In genomic region chr16:2181952-2182351, GRCh38 we compare ENCODE assay signal across 26 cellular contexts. TPM values are rescaled to one million over a fixed set of nuclear protein-coding genes. Genes with fewer than 3 reads are reported as not detected.
DNase-seq lines count a peak whose midpoint lies in the region; ATAC-seq, FAIRE-seq and TF ChIP-seq lines count a peak whose summit lies in the region.
"Had no signal": no experiment of that assay in that cellular context is flagged by ENCODE, and none has a peak within 500 bp of the region (broad histone marks: within the 10 kb centered on the region; RNA-seq: fewer than 3 reads in every experiment).

No MANE protein-coding gene starts in this region.

- peak overlapping the region in 2 of 3 experiments; percentile 57 to 89; a peak in 2 of 7 replicates for H3K27ac Mint-ChIP-seq in H9
- no peak overlapping the region for H3K27ac Mint-ChIP-seq in endothelial cell (ENCODE audit: unreplicated experiment)

- H3K27me3 ChIP-seq in H9 (ENCODE audit: insufficient read depth, low read length): no peaks in the 10 kb centered on the region
- H3K27me3 ChIP-seq: SJSA1 had no signal

- no peaks in the 10 kb centered on the region for H3K27me3 Mint-ChIP-seq in H9 (ENCODE audit: low read depth)
- peaks cover 20% of the 10 kb centered on the region for H3K27me3 Mint-ChIP-seq in endothelial cell (ENCODE audit: unreplicated experiment)
- H3K27me3 Mint-ChIP-seq: CD8-positive, alpha-beta memory T cell; IgD-negative memory B cell had no signal

- no peak overlapping the region for H2BK20ac ChIP-seq in H9 (ENCODE audit: low read depth, low read length, poor library complexity, severe bottlenecking)

- no peak overlapping the region for H4K91ac ChIP-seq in H9 (ENCODE audit: insufficient read length, low read depth, low read length)

- H3K27ac ChIP-seq in H9 (ENCODE audit: insufficient read length, low read depth, low read length) (no peak overlapping the region), RWPE1 (peak overlapping the region; percentile 48)
- H3K27ac ChIP-seq: HL-60, SJSA1 had no signal

- H3K9me3 Mint-ChIP-seq in H9 (no peaks in the 10 kb centered on the region), endothelial cell (ENCODE audit: unreplicated experiment) (no peaks in the 10 kb centered on the region)
- H3K9me3 Mint-ChIP-seq: CD8-positive, alpha-beta memory T cell; IgD-negative memory B cell had no signal

- H2AFZ ChIP-seq in H9 (ENCODE audit: low read length): no peak overlapping the region

- H4K8ac ChIP-seq in H9 (replicated peaks; ENCODE audit: insufficient read length, low read depth, low read length): no peak overlapping the region

- peak; percentile 69 for FAIRE-seq in urothelium cell line (lab: Jason Lieb, UNC)
- FAIRE-seq: GM18507 had no signal

- no peak overlapping the region for H3K18ac ChIP-seq in H9 (ENCODE audit: insufficient read length, low read depth, low read length)

- no peaks in the 10 kb centered on the region for H3K4me1 ChIP-seq in H9 (ENCODE audit: insufficient read depth, low read length)
- H3K4me1 ChIP-seq: HAP-1, SJSA1 had no signal

- no peak overlapping the region for H2BK15ac ChIP-seq in H9 (ENCODE audit: low read depth, low read length)

- POLR2A ChIA-PET in RWPE1 (lab: Yijun Ruan, JAX; ENCODE audit: low non-redundant PET): interaction anchor here (0.5 kb wide), 1 partner anchor 26 kb away, joined by 4 read pairs; no protein-coding TSS in a partner anchor

- H3K9me3 ChIP-seq in H9 (ENCODE audit: control insufficient read depth, low read depth, low read length): no peaks in the 10 kb centered on the region
- H3K9me3 ChIP-seq: HAP-1, SJSA1 had no signal

- H2AK5ac ChIP-seq in H9 (ENCODE audit: insufficient read length, low read length): no peak overlapping the region

- H3K23ac ChIP-seq in H9 (ENCODE audit: insufficient read length, low read depth, low read length): no peak overlapping the region

- no peak overlapping the region for H3K56ac ChIP-seq in H9 (ENCODE audit: insufficient read length, low read depth, low read length)

- H3K9ac ChIP-seq in H9 (ENCODE audit: extremely low read depth, insufficient read length, low read length): no peak overlapping the region

- H3K4me1 Mint-ChIP-seq in H9 (peaks cover 3 to 7% of the 10 kb centered on the region in 2 experiments), endothelial cell (ENCODE audit: unreplicated experiment) (no peaks in the 10 kb centered on the region)
- H3K4me1 Mint-ChIP-seq: CD14-positive monocyte had no signal

- H3K4ac ChIP-seq in H9 (ENCODE audit: low read depth, low read length): no peak overlapping the region

- no peak overlapping the region for H4K5ac ChIP-seq in H9 (ENCODE audit: insufficient read length, low read depth, low read length)

- H3K23me2 ChIP-seq in H9 (ENCODE audit: insufficient read length, low read depth, low read length, poor library complexity, severe bottlenecking): no peaks in the 10 kb centered on the region

- no peak overlapping the region for H3K14ac ChIP-seq in H9 (ENCODE audit: insufficient read depth, low read length)

- no peak overlapping the region for H2BK12ac ChIP-seq in H9 (ENCODE audit: insufficient read length, low read depth, low read length)

- H3K4me2 ChIP-seq in H9 (ENCODE audit: insufficient read depth, insufficient read length, low read length): no peak overlapping the region

- H2BK5ac ChIP-seq in H9 (ENCODE audit: insufficient read length, low read length): no peak overlapping the region

- H3K36me3 Mint-ChIP-seq in H9 (ENCODE audit: insufficient read depth in 1 of 3, low read depth in 3 of 3) (peaks cover 0 to 13% (median 10%) of the 10 kb centered on the region in 3 experiments; a peak in 4 of 7 replicates), endothelial cell (ENCODE audit: low read depth, unreplicated experiment) (peaks cover 10% of the 10 kb centered on the region)
- H3K36me3 Mint-ChIP-seq: IgD-negative memory B cell had no signal

- WGBS in H9 (ENCODE audit: extremely low coverage, insufficient read length, low lambda C conversion rate): no CpG with 5 or more reads among the region's 20 CpGs

- H3K79me1 ChIP-seq in H9 (ENCODE audit: insufficient read depth, low read depth, low read length, poor library complexity, severe bottlenecking): no peaks in the 10 kb centered on the region

- TF ChIP-seq CTCF in H9 (conservative IDR thresholded peaks at IDR 0.05): no peak
- TF ChIP-seq CTCF in RWPE1 (conservative IDR thresholded peaks at IDR 0.05; ENCODE audit: low read depth): no peak
- TF ChIP-seq CTCF in endothelial cell (IDR thresholded peaks at IDR 0.05; ENCODE audit: unreplicated experiment): no peak

- DNase-seq in H9 (no peak), RWPE1 (ENCODE audit: low spot score) (no peak), endothelial cell (ENCODE audit: low spot score) (no peak), urothelium cell line (ENCODE audit: low spot score) (no peak), KG1 (lab: John Stamatoyannopoulos, UW) (no peak), NCI-H1417 (lab: John Stamatoyannopoulos, UW) (no peak)
- DNase-seq: Calu3; CD8-positive, alpha-beta memory T cell; DMS153; DND-41; NCI-H1092 treated with DMSO at 0.1 percent for 48 hours; NCI-H1436 treated with DMSO at 0.1 percent for 48 hours; NCI-H1930; NCI-H2107; NCI-H524 treated with DMSO at 0.1 percent for 48 hours; NCI-H774; PC-3; T-helper 1 cell had no signal

- CTCF ChIA-PET in RWPE1 (lab: Yijun Ruan, JAX): no interaction called here

- H4K20me1 ChIP-seq in H9 (ENCODE audit: control insufficient read depth, insufficient read depth, insufficient read length): peaks cover 3% of the 10 kb centered on the region

- H3K4me3 Mint-ChIP-seq in H9 (no peak overlapping the region), endothelial cell (ENCODE audit: unreplicated experiment) (peak overlapping the region; percentile 57)
- H3K4me3 Mint-ChIP-seq: CD14-positive monocyte had no signal

- no peak overlapping the region for H3T11ph ChIP-seq in H9 (ENCODE audit: low read length)

- H3K79me2 ChIP-seq in H9 (ENCODE audit: insufficient read depth, low read length): no peaks in the 10 kb centered on the region

- H2BK120ac ChIP-seq in H9 (ENCODE audit: low read depth, low read length, poor library complexity, severe bottlenecking): no peak overlapping the region

- no peak for ATAC-seq in esophagus mucosa
- ATAC-seq: PC-3, Right ventricle myocardium inferior had no signal

RNA-seq across cellular contexts. Expression of gene CASKIN1, which starts 14.5 kb away (rescaled TPM):
- total RNA-seq in H9 (2021): 7.9 and 9.3 TPM in 2 replicates
- 2.4 TPM for total RNA-seq in endothelial cell (ENCODE audit: unreplicated experiment)
- total RNA-seq in esophagus mucosa: 0.08 TPM
- total RNA-seq: SJSA1 had no signal

RNA-seq across cellular contexts. Expression of gene MLST8, which starts 23.3 kb away (rescaled TPM):
- total RNA-seq in H9 (2021) (74.5 and 75.9 TPM in 2 replicates), endothelial cell (ENCODE audit: unreplicated experiment) (35.4 TPM), esophagus mucosa (28.5 TPM)

RNA-seq across cellular contexts. Expression of gene TRAF7, which starts 26.4 kb away (rescaled TPM):
- total RNA-seq in H9 (2021): 105 and 108 TPM in 2 replicates
- total RNA-seq in endothelial cell (ENCODE audit: unreplicated experiment): 190 TPM
- 96.6 TPM for total RNA-seq in esophagus mucosa

RNA-seq across cellular contexts. Expression of gene BRICD5, which starts 28.7 kb away (rescaled TPM):
- 10.8 and 11.9 TPM in 2 replicates for total RNA-seq in H9 (2021)
- 21.1 TPM for total RNA-seq in endothelial cell (ENCODE audit: unreplicated experiment)
- 0.36 TPM for total RNA-seq in esophagus mucosa

RNA-seq across cellular contexts. Expression of gene PGP, which starts 32.7 kb away (rescaled TPM):
- total RNA-seq in H9 (2021) (37.4 and 38.3 TPM in 2 replicates), endothelial cell (ENCODE audit: unreplicated experiment) (31.5 TPM), esophagus mucosa (6.6 TPM)
